Comparison of ENCODE assay signal across 1 cellular context in genomic region chr10:14820010-14820774, GRCh38.
TF ChIP-seq lines count a peak whose summit lies in the region.

No MANE protein-coding gene starts in this region.

TF ChIP-seq in endothelial cell of umbilical vein, 7 proteins besides CTCF, POLR2A, EP300 and RAD21:
- TF ChIP-seq EZH2 (IDR thresholded peaks at IDR 0.05; ENCODE audit: borderline replicate concordance, low read depth, low read length, severe bottlenecking) = no peak
- TF ChIP-seq JUN (IDR thresholded peaks at IDR 0.05; ENCODE audit: borderline replicate concordance, insufficient read depth, insufficient read length, low read depth) = no peak
- TF ChIP-seq MYC (IDR thresholded peaks at IDR 0.05; ENCODE audit: low read depth, low read length) = no peak
- TF ChIP-seq GATA2 (IDR thresholded peaks at IDR 0.05; ENCODE audit: insufficient read depth, insufficient read length, low read depth, low read length) = peak; percentile 73
- peak; percentile 67 for TF ChIP-seq FOS (IDR thresholded peaks at IDR 0.05; ENCODE audit: borderline replicate concordance, insufficient read depth, low read length)
- TF ChIP-seq POLR2AphosphoS5 (IDR thresholded peaks at IDR 0.05; ENCODE audit: insufficient read depth, low read depth, low read length) = no peak
TF ChIP-seq in endothelial cell of umbilical vein: peak in this region for 2.
